ENCODE assay signal across 10 cellular contexts in the genomic region with DNA sequence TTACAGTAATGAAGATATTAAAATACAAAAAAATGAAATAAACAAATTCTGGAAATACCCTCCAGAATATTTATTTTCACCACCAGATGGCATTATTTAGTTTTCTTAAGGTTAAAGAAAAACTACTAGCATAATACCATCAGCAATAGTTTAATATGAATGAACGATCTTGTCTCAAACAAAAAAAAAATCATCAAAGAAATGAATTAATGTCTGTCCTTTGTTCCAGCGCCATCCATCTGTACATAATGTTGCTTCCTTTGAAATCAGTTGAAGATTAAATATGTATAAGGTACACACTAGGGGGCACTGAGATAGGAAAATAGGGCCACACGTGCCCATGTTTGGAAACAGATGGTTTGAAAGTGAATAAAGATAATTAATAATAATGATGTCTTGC.
DNase-seq lines count a peak whose midpoint lies in the region; ATAC-seq, FAIRE-seq and TF ChIP-seq lines count a peak whose summit lies in the region.
"Had no signal": no experiment of that assay in that cellular context is flagged by ENCODE, and none has a peak within 500 bp of the region (broad histone marks: within the 10 kb centered on the region; RNA-seq: fewer than 3 reads in every experiment).

No MANE protein-coding gene starts in this region.

- TF ChIP-seq CTCF in BJ (IDR thresholded peaks at IDR 0.05; ENCODE audit: insufficient read depth, low read depth, low read length) (0 out of 2 replicates have a peak, but pooled peaks have one; percentile 20), HFFc6 (IDR thresholded peaks at IDR 0.05) (peak; percentile 82), PC-3 (conservative IDR thresholded peaks at IDR 0.05; ENCODE audit: low read depth, low read length) (peak; percentile 98), fibroblast of mammary gland (conservative IDR thresholded peaks at IDR 0.05; ENCODE audit: control insufficient read depth, insufficient read depth, low read depth, low read length) (peak; percentile 22), tibial artery (IDR thresholded peaks at IDR 0.05) (peak; percentile 35 to 47)

- H3K27ac ChIP-seq in PC-3 (ENCODE audit: low read length) (no peak overlapping the region), tibial artery (no peak overlapping the region)

- no TSS peak for BruUV-seq in PC-3 (replicated peaks; lab: Mats Ljungman, UMichigan)

- H3K4me1 Mint-ChIP-seq in HFFc6 (ENCODE audit: low read depth) = peaks cover 6% of the 10 kb centered on the region; the same call in 1 of the 2 replicates
- H3K4me1 Mint-ChIP-seq: stimulated activated naive B cell treated with anti-CD40 and anti-IgM and Interleukin-4, amounts not matched to agents 10 μg/mL and 1 μg/mL and 100 μg/mL, for 72 hours had no signal

- intact Hi-C loops in PC-3 (cut with micrococcal nuclease) = loop anchor here (1.0 to 5.0 kb wide), 7 partner anchors 44 to 554 kb away; no protein-coding TSS in a partner anchor
- intact Hi-C loops in tibial artery (cut with DNase I; ENCODE audit: low total_unique reads) = loop anchor here (5.0 to 10.0 kb wide), 2 partner anchors 459 to 551 kb away; no protein-coding TSS in a partner anchor

- CTCF ChIA-PET in BJ (lab: Yijun Ruan, JAX) = interaction anchor here (0.7 to 1.6 kb wide), 6 partner anchors 8 to 641 kb away, joined by 3 to 7 read pairs (median 4); no protein-coding TSS in a partner anchor
- CTCF ChIA-PET in PC-3 (lab: Charles Lee) = no interaction called here

- H3K4me3 ChIP-seq in BJ (ENCODE audit: low read depth, low read length) (no peak overlapping the region), PC-3 (ENCODE audit: low read length) (peak overlapping the region; percentile 14; the same call in 1 of the 2 replicates), fibroblast of mammary gland (ENCODE audit: control insufficient read depth, low read depth, low read length) (no peak overlapping the region), tibial artery (no peak overlapping the region)
- H3K4me3 ChIP-seq: HAP-1 had no signal

- no peaks in the 10 kb centered on the region for H3K9me3 Mint-ChIP-seq in HFFc6
- H3K9me3 Mint-ChIP-seq: stimulated activated naive B cell treated with anti-CD40 and anti-IgM and Interleukin-4, amounts not matched to agents 10 μg/mL and 1 μg/mL and 100 μg/mL, for 72 hours had no signal

- TF ChIP-seq POLR2A in H54 (IDR thresholded peaks at IDR 0.05; ENCODE audit: low read depth, low read length) = no peak

- no peaks in the 10 kb centered on the region for H4K20me1 ChIP-seq in PC-3 (ENCODE audit: low read length)

- peak overlapping the region; percentile 57 for H3K4me2 ChIP-seq in PC-3 (ENCODE audit: low read length)

- no peak overlapping the region for H3K27ac Mint-ChIP-seq in HFFc6
- H3K27ac Mint-ChIP-seq: stimulated activated naive B cell treated with anti-CD40 and anti-IgM and Interleukin-4, amounts not matched to agents 10 μg/mL and 1 μg/mL and 100 μg/mL, for 72 hours had no signal

- H3K36me3 Mint-ChIP-seq in HFFc6 (ENCODE audit: low read depth) = no peaks in the 10 kb centered on the region
- H3K36me3 Mint-ChIP-seq: stimulated activated naive B cell treated with anti-CD40 and anti-IgM and Interleukin-4, amounts not matched to agents 10 μg/mL and 1 μg/mL and 100 μg/mL, for 72 hours had no signal

- no peak overlapping the region for H3K4me3 Mint-ChIP-seq in HFFc6
- H3K4me3 Mint-ChIP-seq: stimulated activated naive B cell treated with anti-CD40 and anti-IgM and Interleukin-4, amounts not matched to agents 10 μg/mL and 1 μg/mL and 100 μg/mL, for 72 hours had no signal

- no peaks in the 10 kb centered on the region for H3K79me2 ChIP-seq in PC-3 (ENCODE audit: low read length)

- peak; percentile 58 for ATAC-seq in PC-3

- DNase-seq in BJ (ENCODE audit: low read depth) (no peak), HFFc6 (no peak), PC-3 (peak; percentile 74), fibroblast of mammary gland (ENCODE audit: low read depth) (peak; percentile 42), tibial artery (no peak), GDM1 (lab: John Stamatoyannopoulos, UW) (no peak), H54 (ENCODE audit: insufficient read length, low spot score) (no peak)
- DNase-seq in stimulated activated CD4-positive, alpha-beta T cell treated with anti-CD3 and anti-CD28 coated beads, Interleukin-4, amount 100 ng/mL, for 24 hours = no peak
- DNase-seq: stimulated activated naive B cell treated with anti-CD40 and anti-IgM and Interleukin-4, amounts not matched to agents 10 μg/mL and 1 μg/mL and 100 μg/mL, for 72 hours had no signal

- H3K4me1 ChIP-seq in PC-3 (ENCODE audit: insufficient read depth, low read length) (peaks cover 6% of the 10 kb centered on the region; the same call in 1 of the 2 replicates), tibial artery (no peaks in the 10 kb centered on the region)
- H3K4me1 ChIP-seq: HAP-1 had no signal

- H2AFZ ChIP-seq in PC-3 (ENCODE audit: low read length) = peak overlapping the region; percentile 44

- H3K27me3 ChIP-seq in BJ (ENCODE audit: control insufficient read depth, insufficient read depth, low read length) (no peaks in the 10 kb centered on the region; the same call in 1 of the 2 replicates), PC-3 (ENCODE audit: low read length) (no peaks in the 10 kb centered on the region), tibial artery (no peaks in the 10 kb centered on the region)

- H3K36me3 ChIP-seq in BJ (ENCODE audit: control insufficient read depth, insufficient read depth, low read length) (no peaks in the 10 kb centered on the region), PC-3 (ENCODE audit: low read depth, low read length) (no peaks in the 10 kb centered on the region), tibial artery (no peaks in the 10 kb centered on the region)
- H3K36me3 ChIP-seq: HAP-1 had no signal

- no peaks in the 10 kb centered on the region for H3F3A ChIP-seq in PC-3 (ENCODE audit: low read length, unreplicated experiment)

- peaks cover 1% of the 10 kb centered on the region for H3K27me3 Mint-ChIP-seq in HFFc6 (ENCODE audit: insufficient read depth)
- H3K27me3 Mint-ChIP-seq: stimulated activated naive B cell treated with anti-CD40 and anti-IgM and Interleukin-4, amounts not matched to agents 10 μg/mL and 1 μg/mL and 100 μg/mL, for 72 hours had no signal

- no peak for FAIRE-seq in H54 (lab: Jason Lieb, UNC)

- no peaks in the 10 kb centered on the region for H3K9me2 ChIP-seq in PC-3 (replicated peaks; ENCODE audit: low read length)

- H3K9me3 ChIP-seq in PC-3 (ENCODE audit: low read length) = no peaks in the 10 kb centered on the region
- no peaks in the 10 kb centered on the region for H3K9me3 ChIP-seq in tibial artery
- H3K9me3 ChIP-seq: HAP-1 had no signal

- POLR2A ChIA-PET in BJ (lab: Charles Lee) (no interaction called here), PC-3 (lab: Charles Lee; ENCODE audit: unreplicated experiment) (no interaction called here)

- no peak overlapping the region for H3K9ac ChIP-seq in PC-3 (ENCODE audit: low read length)

Comparison
In these comparisons a context has a peak if more than half of its experiments do, and no peak if none do; other contexts are left out.
1. DNase-seq: peak in PC-3 (single experiment) and fibroblast of mammary gland (single experiment); none in BJ (single experiment), HFFc6 (single experiment), tibial artery (0 of 2), GDM1 (single experiment), stimulated activated CD4-positive, alpha-beta T cell treated with anti-CD3 and anti-CD28 coated beads, Interleukin-4, amount 100 ng/mL, for 24 hours (single experiment) and H54 (single experiment).
2. CTCF ChIP-seq: peak in every context shown above with its lines; median percentile 98 in PC-3; 82 in HFFc6; 41 in tibial artery; 22 in fibroblast of mammary gland; 20 in BJ.